ENCODE assay signal across 1 cellular context in genomic region chr7:910441-910861, GRCh38.
TF ChIP-seq lines count a peak whose summit lies in the region.

No MANE protein-coding gene starts in this region.

TF ChIP-seq in H1, 55 proteins besides CTCF, POLR2A, EP300 and RAD21:
- TF ChIP-seq SIN3A (conservative IDR thresholded peaks at IDR 0.05 in 1 of 2, IDR thresholded peaks at IDR 0.05 in 1 of 2; ENCODE audit: low read depth in 1 of 2, low read length in 2 of 2) = no peak
